Comparison of ENCODE assay signal across 1 cellular context in genomic region chr15:78382114-78382886, GRCh38.
TF ChIP-seq lines count a peak whose summit lies in the region.

No MANE protein-coding gene starts in this region.

TF ChIP-seq in SK-N-SH treated with all-trans-retinoic acid at 6 μM for 48 hours, 23 proteins besides CTCF, POLR2A, EP300 and RAD21 (continued from another document):
- TF ChIP-seq PATZ1 (CRISPR knock-in tag; IDR thresholded peaks at IDR 0.05; ENCODE audit: borderline replicate concordance): no peak
